Comparison of ENCODE assay signal across 19 cellular contexts in the genomic region with DNA sequence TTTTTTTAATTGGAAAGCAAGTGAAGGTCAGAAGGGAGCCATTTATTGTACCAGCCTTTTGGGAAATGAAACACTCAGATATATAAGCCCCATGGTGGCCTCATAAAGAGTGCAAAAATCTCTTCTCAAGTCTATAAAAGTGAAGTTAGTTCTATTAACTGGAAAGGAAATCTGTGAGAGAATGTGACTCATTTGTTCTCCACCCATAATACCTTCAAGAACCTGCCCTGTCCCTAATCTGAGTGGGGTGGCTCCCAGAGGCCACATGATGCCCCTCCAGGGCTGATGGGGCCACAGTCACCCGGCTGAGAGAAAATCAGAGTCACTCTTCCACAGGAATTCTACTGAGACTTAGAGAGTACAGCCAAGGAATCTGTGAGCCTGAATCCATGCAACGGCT.
A peak's percentile ranks its signal among the peaks of the same experiment; 100 is the strongest.
DNase-seq lines count a peak whose midpoint lies in the region; ATAC-seq and TF ChIP-seq lines count a peak whose summit lies in the region.
"Had no signal": no experiment of that assay in that cellular context is flagged by ENCODE, and none has a peak within 500 bp of the region (broad histone marks: within the 10 kb centered on the region; RNA-seq: fewer than 3 reads in every experiment).

No MANE protein-coding gene starts in this region.

- peaks cover 48% of the 10 kb centered on the region for H3F3A ChIP-seq in PC-9 (ENCODE audit: insufficient read depth, low read depth)

- H3K36me3 ChIP-seq in PC-9 (ENCODE audit: low read depth) (no peaks in the 10 kb centered on the region), muscle layer of duodenum (ENCODE audit: control insufficient read depth in 1 of 2, insufficient read depth in 2 of 2, low read length in 2 of 2) (no peaks in the 10 kb centered on the region), tibial artery (no peaks in the 10 kb centered on the region)
- H3K36me3 ChIP-seq: BE2C, ovary, SJCRH30 had no signal

- CTCF ChIA-PET in PC-9 (lab: Charles Lee) = interaction anchor here (0.6 kb wide), 2 partner anchors 152 to 175 kb away, joined by 3 to 4 read pairs; no protein-coding TSS in a partner anchor

- peak; percentile 27 to 39 for DNase-seq in PC-9
- DNase-seq in coronary artery (ENCODE audit: low spot score) = peak; percentile 69
- DNase-seq in tibial artery = no peak
- DNase-seq in GM13977 (ENCODE audit: low spot score) = no peak
- no peak for DNase-seq in nucleus accumbens (lab: John Stamatoyannopoulos, UW)
- DNase-seq: activated CD4-positive, alpha-beta T cell treated with anti-CD3 and anti-CD28 coated beads for 36 hours; activated T-cell treated with anti-CD3 and anti-CD28 coated beads for 4 hours; BE2C; central memory CD4-positive, alpha-beta T cell; endodermal cell; KG1; NCI-H1105 treated with DMSO at 0.1 percent for 48 hours; NCI-H2227 treated with DMSO at 0.1 percent for 48 hours; NK-92 treated with Interleukin-12 subunit alpha and Interleukin-12 subunit beta, amount 100 ng/mL, for 24 hours; ovary; SJCRH30; stimulated activated naive CD4-positive, alpha-beta T cell had no signal

- H3K27ac ChIP-seq in PC-9 (peak overlapping the region; percentile 100), coronary artery (no peak overlapping the region), muscle layer of duodenum (ENCODE audit: low read length) (peak overlapping the region; percentile 91), tibial artery (peak overlapping the region; percentile 61 to 72)
- H3K27ac ChIP-seq: SJCRH30 had no signal

- H3K4me3 ChIP-seq in PC-9 (no peak overlapping the region), coronary artery (no peak overlapping the region), muscle layer of duodenum (ENCODE audit: low read depth in 1 of 2, low read length in 2 of 2) (no peak overlapping the region), tibial artery (no peak overlapping the region)
- H3K4me3 ChIP-seq: ovary, SJCRH30 had no signal

- in situ Hi-C loops in GM13977 (cut with MboI; ENCODE audit: low pct_unique_long_range_greater_than_20kb, low sequenced_read_pairs, unreplicated experiment) = no loop called here

- H3K4me1 ChIP-seq in PC-9 (replicated peaks; ENCODE audit: insufficient read depth) (peaks cover 82% of the 10 kb centered on the region), muscle layer of duodenum (ENCODE audit: control insufficient read depth in 1 of 2, insufficient read depth in 2 of 2, low read length in 2 of 2) (peaks cover 25 to 33% of the 10 kb centered on the region in 2 donors), tibial artery (peaks cover 0 to 86% (median 58%) of the 10 kb centered on the region in 4 donors)

- BruUV-seq in PC-9 (replicated peaks; lab: Mats Ljungman, UMichigan) = no TSS peak

- no peak overlapping the region for H2AFZ ChIP-seq in PC-9

- ATAC-seq in HG03378 (IDR thresholded peaks at IDR 0.05; ENCODE audit: unreplicated experiment) = no peak
- ATAC-seq: activated CD4-positive, alpha-beta T cell treated with anti-CD3 and anti-CD28 coated beads for 36 hours had no signal

- peak overlapping the region; percentile 88 for H3K4me2 ChIP-seq in PC-9

- no peaks in the 10 kb centered on the region for H3K9me2 ChIP-seq in PC-9 (ENCODE audit: insufficient read depth)

- H3K79me2 ChIP-seq in PC-9 (ENCODE audit: low read depth) = no peaks in the 10 kb centered on the region

- intact Hi-C loops in PC-9 (cut with micrococcal nuclease; ENCODE audit: unreplicated experiment) (loop anchor here (2.0 to 5.0 kb wide), 2 partner anchors 36 to 71 kb away; no protein-coding TSS in a partner anchor), tibial artery (cut with DNase I; ENCODE audit: low total_unique reads) (loop anchor here (10.0 kb wide), 1 partner anchor 73 kb away; no protein-coding TSS in a partner anchor)

- H3K27me3 ChIP-seq in PC-9 (ENCODE audit: insufficient read depth, low read depth) = no peaks in the 10 kb centered on the region
- H3K27me3 ChIP-seq in muscle layer of duodenum (ENCODE audit: low read depth, low read length) = no peaks in the 10 kb centered on the region
- H3K27me3 ChIP-seq in tibial artery = no peaks in the 10 kb centered on the region
- H3K27me3 ChIP-seq: BE2C, ovary, SJCRH30 had no signal

- H3K9me3 ChIP-seq in PC-9 (ENCODE audit: insufficient read depth, low read depth) (no peaks in the 10 kb centered on the region), muscle layer of duodenum (ENCODE audit: control insufficient read depth in 1 of 2, low read length in 2 of 2) (no peaks in the 10 kb centered on the region), tibial artery (no peaks in the 10 kb centered on the region)
- H3K9me3 ChIP-seq: ovary, SJCRH30 had no signal

- H4K20me1 ChIP-seq in PC-9 (ENCODE audit: insufficient read depth) = no peaks in the 10 kb centered on the region

- POLR2A ChIA-PET in PC-9 (lab: Charles Lee; ENCODE audit: unreplicated experiment) = interaction anchor here (0.7 kb wide), 1 partner anchor 63 kb away, joined by 13 read pairs; no protein-coding TSS in a partner anchor

- TF ChIP-seq CTCF in PC-9 (conservative IDR thresholded peaks at IDR 0.05) (no peak), coronary artery (IDR thresholded peaks at IDR 0.05) (no peak), tibial artery (IDR thresholded peaks at IDR 0.05) (no peak), GM13977 (IDR thresholded peaks at IDR 0.05; ENCODE audit: extremely low read depth, insufficient read depth, missing control alignments) (no peak)

Comparison
In these comparisons a context has a peak if more than half of its experiments do, and no peak if none do; other contexts are left out.
1. DNase-seq: peak in PC-9 (2 of 2) and coronary artery (single experiment); none in tibial artery (0 of 2), GM13977 (single experiment) and nucleus accumbens (0 of 56).
2. H3K27ac ChIP-seq: peak in PC-9 (single experiment), muscle layer of duodenum (single experiment) and tibial artery (2 of 2); none in coronary artery (0 of 2).